Comparison of ENCODE assay signal across 8 cellular contexts in genomic region chr19:38337360-38337653, GRCh38. TPM values are rescaled to one million over a fixed set of nuclear protein-coding genes. Genes with fewer than 3 reads are reported as not detected.
A peak's percentile ranks its signal among the peaks of the same experiment; 100 is the strongest.
DNase-seq lines count a peak whose midpoint lies in the region; ATAC-seq and TF ChIP-seq lines count a peak whose summit lies in the region.

No MANE protein-coding gene starts in this region.

- H3K27ac ChIP-seq in DOHH2 (ENCODE audit: low read depth, low read length) = no peak overlapping the region
- no peak overlapping the region for H3K27ac ChIP-seq in PC-3 (ENCODE audit: low read length)

- H3K36me3 Mint-ChIP-seq in endothelial cell (ENCODE audit: low read depth, unreplicated experiment) (no peaks in the 10 kb centered on the region), progenitor cell of endocrine pancreas (ENCODE audit: insufficient read depth) (peaks cover 9% of the 10 kb centered on the region)

- H3K9me2 ChIP-seq in DOHH2 (replicated peaks; ENCODE audit: control insufficient read depth, low read length) = no peaks in the 10 kb centered on the region
- H3K9me2 ChIP-seq in PC-3 (replicated peaks; ENCODE audit: low read length) = no peaks in the 10 kb centered on the region

- H4K20me1 ChIP-seq in DOHH2 (ENCODE audit: control insufficient read depth, insufficient read depth, low read depth, low read length) (no peaks in the 10 kb centered on the region), PC-3 (ENCODE audit: low read length) (no peaks in the 10 kb centered on the region)

- H3K9me3 ChIP-seq in DOHH2 (ENCODE audit: control insufficient read depth, insufficient read depth, low read length) (no peaks in the 10 kb centered on the region), PC-3 (ENCODE audit: low read length) (no peaks in the 10 kb centered on the region)

- H3K27ac Mint-ChIP-seq in endothelial cell (ENCODE audit: unreplicated experiment) = no peak overlapping the region
- H3K27ac Mint-ChIP-seq in progenitor cell of endocrine pancreas = peak overlapping the region; percentile 96

- H3K4me2 ChIP-seq in DOHH2 (ENCODE audit: low read length) = peak overlapping the region; percentile 97
- peak overlapping the region; percentile 98 for H3K4me2 ChIP-seq in PC-3 (ENCODE audit: low read length)

- peak overlapping the region; percentile 90 for H3K4me3 ChIP-seq in DOHH2 (ENCODE audit: low read length)
- H3K4me3 ChIP-seq in PC-3 (ENCODE audit: low read length) = peak overlapping the region; percentile 91

- H3K79me2 ChIP-seq in DOHH2 (ENCODE audit: control insufficient read depth, low read length) (no peaks in the 10 kb centered on the region), PC-3 (ENCODE audit: low read length) (no peaks in the 10 kb centered on the region)

- CTCF ChIA-PET in PC-3 (lab: Charles Lee) = interaction anchor here (0.8 kb wide), 1 partner anchor 37 kb away, joined by 3 read pairs; the partner anchor contains the start of gene PSMD8

- H3K4me3 Mint-ChIP-seq in endothelial cell (ENCODE audit: unreplicated experiment) = peak overlapping the region; percentile 95
- peak overlapping the region; percentile 93 for H3K4me3 Mint-ChIP-seq in progenitor cell of endocrine pancreas (ENCODE audit: low read depth)

- H3K4me1 ChIP-seq in DOHH2 (ENCODE audit: control insufficient read depth, low read length) = peaks cover 8% of the 10 kb centered on the region
- peaks cover 4% of the 10 kb centered on the region; the same call in 1 of the 2 replicates for H3K4me1 ChIP-seq in PC-3 (ENCODE audit: insufficient read depth, low read length)

- H3K27me3 ChIP-seq in DOHH2 (ENCODE audit: control insufficient read depth, low read length) = no peaks in the 10 kb centered on the region
- H3K27me3 ChIP-seq in PC-3 (ENCODE audit: low read length) = no peaks in the 10 kb centered on the region

- ATAC-seq in PC-3 = no peak
- no peak for ATAC-seq in GM19351 (IDR thresholded peaks at IDR 0.05; ENCODE audit: unreplicated experiment)
- no peak for ATAC-seq in HG02973 (IDR thresholded peaks at IDR 0.05; ENCODE audit: unreplicated experiment)

- TSS peak; percentile 60 for BruUV-seq in PC-3 (replicated peaks; lab: Mats Ljungman, UMichigan)

- H3K36me3 ChIP-seq in DOHH2 (ENCODE audit: control insufficient read depth, low read length) = no peaks in the 10 kb centered on the region
- no peaks in the 10 kb centered on the region for H3K36me3 ChIP-seq in PC-3 (ENCODE audit: low read depth, low read length)

- no peaks in the 10 kb centered on the region for H3K9me3 Mint-ChIP-seq in endothelial cell (ENCODE audit: unreplicated experiment)
- H3K9me3 Mint-ChIP-seq in progenitor cell of endocrine pancreas (ENCODE audit: low read depth) = peaks cover 3% of the 10 kb centered on the region

- no peak for DNase-seq in PC-3
- no peak for DNase-seq in endothelial cell (ENCODE audit: low spot score)
- DNase-seq in progenitor cell of endocrine pancreas (ENCODE audit: low spot score, unreplicated experiment) = no peak
- DNase-seq in kidney glomerular epithelial cell (lab: John Stamatoyannopoulos, UW) = no peak
- no peak for DNase-seq in HK-2 (ENCODE audit: unreplicated experiment)

- 0 out of 2 replicates have a peak overlapping the region, but pooled peaks have one; percentile 27 for H3K9ac ChIP-seq in PC-3 (ENCODE audit: low read length)

- TF ChIP-seq CTCF in DOHH2 (IDR thresholded peaks at IDR 0.05; ENCODE audit: low read depth, low read length, poor library complexity, severe bottlenecking) = no peak
- no peak for TF ChIP-seq CTCF in PC-3 (conservative IDR thresholded peaks at IDR 0.05; ENCODE audit: low read depth, low read length)
- no peak for TF ChIP-seq CTCF in endothelial cell (IDR thresholded peaks at IDR 0.05; ENCODE audit: unreplicated experiment)
- no peak for TF ChIP-seq CTCF in progenitor cell of endocrine pancreas (IDR thresholded peaks at IDR 0.05; ENCODE audit: unreplicated experiment)

- H3F3A ChIP-seq in DOHH2 (ENCODE audit: control insufficient read depth, insufficient read depth) (peaks cover 3% of the 10 kb centered on the region; the same call in 1 of the 2 replicates), PC-3 (ENCODE audit: low read length, unreplicated experiment) (no peaks in the 10 kb centered on the region)

- H2AFZ ChIP-seq in PC-3 (ENCODE audit: low read length) = peak overlapping the region; percentile 96

- peaks cover 7% of the 10 kb centered on the region for H3K4me1 Mint-ChIP-seq in endothelial cell (ENCODE audit: unreplicated experiment)
- H3K4me1 Mint-ChIP-seq in progenitor cell of endocrine pancreas (ENCODE audit: low read depth) = peaks cover 8% of the 10 kb centered on the region

- intact Hi-C loops in PC-3 (cut with micrococcal nuclease) = loop anchor here (5.0 kb wide), 1 partner anchor 50 kb away; the partner anchor contains the start of genes GGN and SPRED3

- peaks cover 2% of the 10 kb centered on the region for H3K27me3 Mint-ChIP-seq in endothelial cell (ENCODE audit: unreplicated experiment)
- H3K27me3 Mint-ChIP-seq in progenitor cell of endocrine pancreas = no peaks in the 10 kb centered on the region

- POLR2A ChIA-PET in PC-3 (lab: Charles Lee; ENCODE audit: unreplicated experiment) = interaction anchor here (0.6 kb wide), 1 partner anchor 353 kb away, joined by 3 read pairs; no protein-coding TSS in a partner anchor

RNA-seq across cellular contexts. Expression of gene CATSPERG, which starts 1.7 kb away (rescaled TPM):
- total RNA-seq in PC-3 (2014; rRNA removed) (0.44 and 2.5 TPM in 2 replicates), endothelial cell (ENCODE audit: unreplicated experiment) (3.2 TPM), progenitor cell of endocrine pancreas (21.0 TPM in 2 replicates)

RNA-seq across cellular contexts. Expression of gene KCNK6, which starts 17.7 kb away (rescaled TPM):
- 3.3 and 6.7 TPM in 2 replicates for total RNA-seq in PC-3 (2014; rRNA removed)
- 15.8 TPM for total RNA-seq in endothelial cell (ENCODE audit: unreplicated experiment)
- total RNA-seq in progenitor cell of endocrine pancreas = 0.43 and 0.53 TPM in 2 replicates

RNA-seq across cellular contexts. Expression of gene YIF1B, which starts 21.6 kb away (rescaled TPM):
- total RNA-seq in PC-3 (2014; rRNA removed) = 62.9 and 72.3 TPM in 2 replicates
- 55.2 TPM for total RNA-seq in endothelial cell (ENCODE audit: unreplicated experiment)
- 29.6 and 31.3 TPM in 2 replicates for total RNA-seq in progenitor cell of endocrine pancreas

RNA-seq across cellular contexts. Expression of gene C19orf33, which starts 33.3 kb away (rescaled TPM):
- total RNA-seq in PC-3 (2014; rRNA removed) (169 and 212 TPM in 2 replicates), endothelial cell (ENCODE audit: unreplicated experiment) (2.7 TPM), progenitor cell of endocrine pancreas (3.0 and 3.5 TPM in 2 replicates)

RNA-seq across cellular contexts. Expression of gene PSMD8, which starts 37.1 kb away (rescaled TPM):
- total RNA-seq in PC-3 (2014; rRNA removed) (290 and 367 TPM in 2 replicates), endothelial cell (ENCODE audit: unreplicated experiment) (137 TPM), progenitor cell of endocrine pancreas (122 and 128 TPM in 2 replicates)
